Comparison of ENCODE assay signal across 1 cellular context in genomic region chr10:126251778-126252407, GRCh38.
TF ChIP-seq lines count a peak whose summit lies in the region.

No MANE protein-coding gene starts in this region.

TF ChIP-seq in GM23338, 12 proteins besides CTCF, POLR2A, EP300 and RAD21:
- TF ChIP-seq ETS1 (IDR thresholded peaks at IDR 0.05) (no peak), POLR2AphosphoS5 (IDR thresholded peaks at IDR 0.05; ENCODE audit: low read depth) (no peak), JUNB (IDR thresholded peaks at IDR 0.05; ENCODE audit: unreplicated experiment) (no peak), ZNF462 (CRISPR knock-in tag; IDR thresholded peaks at IDR 0.05) (no peak), ZNF114 (CRISPR knock-in tag; IDR thresholded peaks at IDR 0.05) (no peak), CREB1 (CRISPR knock-in tag; IDR thresholded peaks at IDR 0.05; ENCODE audit: low read depth) (no peak), EZH2 (IDR thresholded peaks at IDR 0.05; ENCODE audit: low read depth, unreplicated experiment) (no peak), STAT1 (IDR thresholded peaks at IDR 0.05; ENCODE audit: unreplicated experiment) (no peak), NANOG (IDR thresholded peaks at IDR 0.05; ENCODE audit: borderline replicate concordance) (no peak), EZH2phosphoT487 (IDR thresholded peaks at IDR 0.05; ENCODE audit: unreplicated experiment) (no peak)
- TF ChIP-seq, protein P1, sequence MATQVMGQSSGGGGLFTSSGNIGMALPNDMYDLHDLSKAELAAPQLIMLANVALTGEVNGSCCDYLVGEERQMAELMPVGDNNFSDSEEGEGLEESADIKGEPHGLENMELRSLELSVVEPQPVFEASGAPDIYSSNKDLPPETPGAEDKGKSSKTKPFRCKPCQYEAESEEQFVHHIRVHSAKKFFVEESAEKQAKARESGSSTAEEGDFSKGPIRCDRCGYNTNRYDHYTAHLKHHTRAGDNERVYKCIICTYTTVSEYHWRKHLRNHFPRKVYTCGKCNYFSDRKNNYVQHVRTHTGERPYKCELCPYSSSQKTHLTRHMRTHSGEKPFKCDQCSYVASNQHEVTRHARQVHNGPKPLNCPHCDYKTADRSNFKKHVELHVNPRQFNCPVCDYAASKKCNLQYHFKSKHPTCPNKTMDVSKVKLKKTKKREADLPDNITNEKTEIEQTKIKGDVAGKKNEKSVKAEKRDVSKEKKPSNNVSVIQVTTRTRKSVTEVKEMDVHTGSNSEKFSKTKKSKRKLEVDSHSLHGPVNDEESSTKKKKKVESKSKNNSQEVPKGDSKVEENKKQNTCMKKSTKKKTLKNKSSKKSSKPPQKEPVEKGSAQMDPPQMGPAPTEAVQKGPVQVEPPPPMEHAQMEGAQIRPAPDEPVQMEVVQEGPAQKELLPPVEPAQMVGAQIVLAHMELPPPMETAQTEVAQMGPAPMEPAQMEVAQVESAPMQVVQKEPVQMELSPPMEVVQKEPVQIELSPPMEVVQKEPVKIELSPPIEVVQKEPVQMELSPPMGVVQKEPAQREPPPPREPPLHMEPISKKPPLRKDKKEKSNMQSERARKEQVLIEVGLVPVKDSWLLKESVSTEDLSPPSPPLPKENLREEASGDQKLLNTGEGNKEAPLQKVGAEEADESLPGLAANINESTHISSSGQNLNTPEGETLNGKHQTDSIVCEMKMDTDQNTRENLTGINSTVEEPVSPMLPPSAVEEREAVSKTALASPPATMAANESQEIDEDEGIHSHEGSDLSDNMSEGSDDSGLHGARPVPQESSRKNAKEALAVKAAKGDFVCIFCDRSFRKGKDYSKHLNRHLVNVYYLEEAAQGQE (IDR thresholded peaks at IDR 0.05; ENCODE audit: unreplicated experiment): no peak
